In the genomic region with DNA sequence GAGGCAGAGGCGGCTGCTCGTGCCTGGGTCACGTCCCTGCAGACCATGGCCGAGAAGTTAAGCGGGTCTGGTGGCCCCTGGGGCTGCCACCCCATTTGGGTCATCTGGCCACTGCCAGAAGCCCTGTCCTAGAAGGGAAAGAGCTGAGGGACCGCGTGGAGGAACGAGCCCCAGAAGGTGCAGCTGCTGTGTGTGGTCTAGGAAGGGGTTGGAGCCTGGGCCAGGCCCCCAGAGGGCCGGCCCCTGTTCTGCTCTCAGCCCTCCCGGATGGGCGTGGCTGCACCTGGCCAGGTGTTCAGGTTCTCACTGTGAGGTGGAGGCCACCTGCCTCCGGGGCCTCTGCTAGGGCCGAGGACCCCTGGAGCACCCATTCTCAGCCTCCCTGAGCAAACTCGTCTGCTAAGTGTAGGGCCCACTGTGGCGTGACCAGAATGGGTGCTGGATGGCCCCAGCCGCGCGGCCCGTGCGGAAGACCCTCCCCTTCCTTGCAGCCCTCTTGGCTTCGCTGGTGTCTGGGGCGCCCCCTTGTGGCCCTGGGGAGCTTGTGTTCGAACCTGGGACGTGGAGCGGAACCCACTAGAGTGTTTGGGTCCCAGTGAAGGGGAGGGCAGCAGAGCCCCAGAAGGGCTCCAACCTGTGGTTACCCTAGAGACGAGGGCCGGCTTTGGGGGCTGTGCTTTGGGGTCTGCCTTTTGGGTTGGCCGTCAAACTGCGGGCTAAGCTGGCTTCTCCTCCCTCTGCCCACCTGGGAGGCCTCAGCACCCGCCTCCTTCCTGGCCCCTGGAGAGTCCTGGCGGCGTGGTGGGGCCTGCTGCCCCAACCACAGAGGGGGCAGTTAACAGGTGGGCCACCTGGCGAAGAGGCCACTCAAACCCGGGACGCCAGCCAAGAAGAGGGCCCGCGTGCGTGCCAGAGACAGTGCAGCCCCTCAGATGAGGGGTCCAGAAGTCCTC, we compare ENCODE assay signal across 1 cellular context.
TF ChIP-seq lines count a peak whose summit lies in the region.

No MANE protein-coding gene starts in this region.

TF ChIP-seq in K562, 482 proteins besides CTCF, POLR2A, EP300 and RAD21 (continued from another document and continues in another):
- TF ChIP-seq RBBP5 (IDR thresholded peaks at IDR 0.05; ENCODE audit: borderline replicate concordance, insufficient read depth, low read length, poor library complexity, severe bottlenecking) (no peak), MAFG (tag; conservative IDR thresholded peaks at IDR 0.05) (no peak), ZNF184 (CRISPR knock-in tag; IDR thresholded peaks at IDR 0.05) (no peak), NFYB (IDR thresholded peaks at IDR 0.05; ENCODE audit: extremely low read depth, insufficient read length) (no peak), GATAD2B (IDR thresholded peaks at IDR 0.05; ENCODE audit: borderline replicate concordance) (no peak), ZNF318 (IDR thresholded peaks at IDR 0.05; ENCODE audit: borderline replicate concordance in 1 of 2, low read depth in 1 of 2) (no peak), RB1 (IDR thresholded peaks at IDR 0.05; ENCODE audit: low read depth) (peak; percentile 24; the same call in 1 of the 2 replicates), NFIC (IDR thresholded peaks at IDR 0.05) (no peak), ZBTB1 (CRISPR knock-in tag; IDR thresholded peaks at IDR 0.05; ENCODE audit: borderline replicate concordance, low read depth) (no peak; the same call in 1 of the 2 replicates), NR3C1 (CRISPR knock-in tag; IDR thresholded peaks at IDR 0.05) (no peak; the same call in 1 of the 2 replicates), SP1 (CRISPR knock-in tag; IDR thresholded peaks at IDR 0.05) (peak; percentile 50; the same call in 1 of the 2 replicates), ZNF282 (CRISPR knock-in tag; IDR thresholded peaks at IDR 0.05) (no peak), ZNF263 (CRISPR knock-in tag; IDR thresholded peaks at IDR 0.05; ENCODE audit: borderline replicate concordance) (peak; percentile 15; the same call in 1 of the 2 replicates), CBX2 (IDR thresholded peaks at IDR 0.05; ENCODE audit: insufficient read depth, low read length, poor library complexity, severe bottlenecking) (no peak), ZNF3 (CRISPR knock-in tag; IDR thresholded peaks at IDR 0.05) (no peak), ZNF12 (CRISPR knock-in tag; IDR thresholded peaks at IDR 0.05) (no peak), DLX4 (CRISPR knock-in tag; IDR thresholded peaks at IDR 0.05) (no peak), KDM2B (CRISPR knock-in tag; IDR thresholded peaks at IDR 0.05) (no peak), CCNT2 (IDR thresholded peaks at IDR 0.05; ENCODE audit: borderline replicate concordance, extremely low read depth, insufficient read length, low read depth, low read length) (no peak), ZSCAN32 (CRISPR knock-in tag; IDR thresholded peaks at IDR 0.05) (no peak), JUNB (CRISPR knock-in tag; conservative IDR thresholded peaks at IDR 0.05) (no peak), RBM15 (IDR thresholded peaks at IDR 0.05; ENCODE audit: insufficient read depth, low read length) (no peak), LEF1 (IDR thresholded peaks at IDR 0.05) (no peak), HDAC3 (IDR thresholded peaks at IDR 0.05; ENCODE audit: borderline replicate concordance, partially characterized antibody) (no peak), PTRF (tag; IDR thresholded peaks at IDR 0.05) (no peak), POLR2G (IDR thresholded peaks at IDR 0.05; ENCODE audit: low read depth, low read length) (peak; percentile 25), MTA1 (IDR thresholded peaks at IDR 0.05; ENCODE audit: borderline replicate concordance) (no peak), ZNF347 (CRISPR knock-in tag; IDR thresholded peaks at IDR 0.05; ENCODE audit: low read depth) (no peak), BMI1 (IDR thresholded peaks at IDR 0.05; ENCODE audit: low read length) (no peak), SMAD4 (CRISPR knock-in tag; conservative IDR thresholded peaks at IDR 0.05) (no peak), ELF1 (tag; IDR thresholded peaks at IDR 0.05) (no peak), MTA2 (IDR thresholded peaks at IDR 0.05; ENCODE audit: low read depth) (no peak), RBM22 (IDR thresholded peaks at IDR 0.05; ENCODE audit: low read depth, low read length, poor library complexity, severe bottlenecking) (peak; percentile 42), PCBP1 (IDR thresholded peaks at IDR 0.05; ENCODE audit: low read depth, low read length, poor library complexity, severe bottlenecking) (peak; percentile 21), RERE (CRISPR knock-in tag; IDR thresholded peaks at IDR 0.05; ENCODE audit: borderline replicate concordance) (no peak), CBX3 (IDR thresholded peaks at IDR 0.05; ENCODE audit: borderline replicate concordance in 1 of 2, low read length in 2 of 2) (0 out of 3 replicates have a peak, but pooled peaks of 1 of the 2 experiments have one; percentile 31), GATA2 (CRISPR knock-in tag; IDR thresholded peaks at IDR 0.05) (no peak), ZNF41 (CRISPR knock-in tag; conservative IDR thresholded peaks at IDR 0.05) (no peak), TAF9B (IDR thresholded peaks at IDR 0.05; ENCODE audit: partially characterized antibody) (no peak), ZNF134 (CRISPR knock-in tag; conservative IDR thresholded peaks at IDR 0.05) (no peak)
- TF ChIP-seq, protein P1, sequence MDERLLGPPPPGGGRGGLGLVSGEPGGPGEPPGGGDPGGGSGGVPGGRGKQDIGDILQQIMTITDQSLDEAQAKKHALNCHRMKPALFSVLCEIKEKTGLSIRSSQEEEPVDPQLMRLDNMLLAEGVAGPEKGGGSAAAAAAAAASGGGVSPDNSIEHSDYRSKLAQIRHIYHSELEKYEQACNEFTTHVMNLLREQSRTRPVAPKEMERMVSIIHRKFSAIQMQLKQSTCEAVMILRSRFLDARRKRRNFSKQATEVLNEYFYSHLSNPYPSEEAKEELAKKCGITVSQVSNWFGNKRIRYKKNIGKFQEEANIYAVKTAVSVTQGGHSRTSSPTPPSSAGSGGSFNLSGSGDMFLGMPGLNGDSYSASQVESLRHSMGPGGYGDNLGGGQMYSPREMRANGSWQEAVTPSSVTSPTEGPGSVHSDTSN (CRISPR knock-in tag; IDR thresholded peaks at IDR 0.05; ENCODE audit: low read depth) = no peak
- TF ChIP-seq, protein P1 (tag; conservative IDR thresholded peaks at IDR 0.05; ENCODE audit: low read depth) = no peak
- TF ChIP-seq, protein P2, sequence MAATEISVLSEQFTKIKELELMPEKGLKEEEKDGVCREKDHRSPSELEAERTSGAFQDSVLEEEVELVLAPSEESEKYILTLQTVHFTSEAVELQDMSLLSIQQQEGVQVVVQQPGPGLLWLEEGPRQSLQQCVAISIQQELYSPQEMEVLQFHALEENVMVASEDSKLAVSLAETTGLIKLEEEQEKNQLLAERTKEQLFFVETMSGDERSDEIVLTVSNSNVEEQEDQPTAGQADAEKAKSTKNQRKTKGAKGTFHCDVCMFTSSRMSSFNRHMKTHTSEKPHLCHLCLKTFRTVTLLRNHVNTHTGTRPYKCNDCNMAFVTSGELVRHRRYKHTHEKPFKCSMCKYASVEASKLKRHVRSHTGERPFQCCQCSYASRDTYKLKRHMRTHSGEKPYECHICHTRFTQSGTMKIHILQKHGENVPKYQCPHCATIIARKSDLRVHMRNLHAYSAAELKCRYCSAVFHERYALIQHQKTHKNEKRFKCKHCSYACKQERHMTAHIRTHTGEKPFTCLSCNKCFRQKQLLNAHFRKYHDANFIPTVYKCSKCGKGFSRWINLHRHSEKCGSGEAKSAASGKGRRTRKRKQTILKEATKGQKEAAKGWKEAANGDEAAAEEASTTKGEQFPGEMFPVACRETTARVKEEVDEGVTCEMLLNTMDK (IDR thresholded peaks at IDR 0.05; ENCODE audit: borderline replicate concordance, insufficient read depth, low read depth, low read length, poor library complexity, severe bottlenecking) = peak; percentile 96
